Comparison of ENCODE assay signal across 16 cellular contexts in genomic region chr10:130353928-130354327, GRCh38.
DNase-seq lines count a peak whose midpoint lies in the region; ATAC-seq and TF ChIP-seq lines count a peak whose summit lies in the region.
"Had no signal": no experiment of that assay in that cellular context is flagged by ENCODE, and none has a peak within 500 bp of the region (broad histone marks: within the 10 kb centered on the region; RNA-seq: fewer than 3 reads in every experiment).

No MANE protein-coding gene starts in this region.

- DNase-seq in NCI-H1417 (lab: John Stamatoyannopoulos, UW) (peak in 2 of 3 experiments; percentile 9 to 24), NCI-H1417 treated with DMSO at 0.1 percent for 48 hours (lab: John Stamatoyannopoulos, UW) (no peak), endodermal cell (peak; percentile 12), posterior vena cava (ENCODE audit: low spot score) (peak; percentile 24), NCI-H2227 (lab: John Stamatoyannopoulos, UW; ENCODE audit: unreplicated experiment) (no peak)
- DNase-seq: 8988T; AML-193; Calu3; CD4-positive, CD25-positive, alpha-beta regulatory T cell; DMS 273 treated with DMSO at 0.1 percent for 48 hours; GDM1; GOT3; H9 had no signal

- no peak for ATAC-seq in HG02870 (IDR thresholded peaks at IDR 0.05; ENCODE audit: unreplicated experiment)

- H3K9me3 Mint-ChIP-seq in endodermal cell: no peaks in the 10 kb centered on the region

- H3K27ac ChIP-seq in BLaER1 (no peak overlapping the region), endodermal cell (ENCODE audit: low read depth, low read length) (no peak overlapping the region)
- H3K27ac ChIP-seq: BLaER1 treated with 17β-estradiol and CSF1 and Interleukin-3, amounts not matched to agents 10 nM and 100 nM had no signal

- H4K20me1 ChIP-seq in BLaER1: no peaks in the 10 kb centered on the region
- H4K20me1 ChIP-seq: BLaER1 treated with 17β-estradiol and CSF1 and Interleukin-3, amounts not matched to agents 10 nM and 100 nM had no signal

- H3K27ac Mint-ChIP-seq in endodermal cell: no peak overlapping the region
- H3K27ac Mint-ChIP-seq: CD4-positive, CD25-positive, alpha-beta regulatory T cell; H9 had no signal

- H3K4me1 ChIP-seq in BLaER1 (peaks cover 26% of the 10 kb centered on the region), endodermal cell (ENCODE audit: control insufficient read depth, insufficient read depth, low read length) (no peaks in the 10 kb centered on the region)

- no peaks in the 10 kb centered on the region for H3K36me3 Mint-ChIP-seq in endodermal cell (ENCODE audit: low read depth)
- H3K36me3 Mint-ChIP-seq: CD4-positive, CD25-positive, alpha-beta regulatory T cell had no signal

- no peak overlapping the region for H3K9ac ChIP-seq in BLaER1
- H3K9ac ChIP-seq in endodermal cell (ENCODE audit: extremely low read depth, low read length, poor library complexity, severe bottlenecking): no peak overlapping the region
- H3K9ac ChIP-seq: BLaER1 treated with 17β-estradiol and CSF1 and Interleukin-3, amounts not matched to agents 10 nM and 100 nM had no signal

- intact Hi-C loops in posterior vena cava (cut with DNase I): no loop called here

- H3K27me3 Mint-ChIP-seq in endodermal cell (ENCODE audit: insufficient read depth): peaks cover 1% of the 10 kb centered on the region
- H3K27me3 Mint-ChIP-seq: CD4-positive, CD25-positive, alpha-beta regulatory T cell had no signal

- H3K27me3 ChIP-seq in BLaER1 (no peaks in the 10 kb centered on the region), endodermal cell (ENCODE audit: control insufficient read depth, insufficient read depth, low read length, poor library complexity, severe bottlenecking) (no peaks in the 10 kb centered on the region)
- H3K27me3 ChIP-seq: BLaER1 treated with 17β-estradiol and CSF1 and Interleukin-3, amounts not matched to agents 10 nM and 100 nM had no signal

- no peaks in the 10 kb centered on the region for H3K9me3 ChIP-seq in BLaER1
- no peaks in the 10 kb centered on the region for H3K9me3 ChIP-seq in endodermal cell (ENCODE audit: control insufficient read depth, low read length)

- H3K36me3 ChIP-seq in BLaER1 (no peaks in the 10 kb centered on the region), endodermal cell (ENCODE audit: control insufficient read depth, insufficient read depth, low read length) (no peaks in the 10 kb centered on the region)
- H3K36me3 ChIP-seq: BLaER1 treated with 17β-estradiol and CSF1 and Interleukin-3, amounts not matched to agents 10 nM and 100 nM had no signal

- no peaks in the 10 kb centered on the region for H3K4me1 Mint-ChIP-seq in endodermal cell
- H3K4me1 Mint-ChIP-seq: CD4-positive, CD25-positive, alpha-beta regulatory T cell had no signal

- peak overlapping the region; percentile 82 for H3K4me2 ChIP-seq in BLaER1

- H3K4me3 ChIP-seq in BLaER1: no peak overlapping the region
- no peak overlapping the region for H3K4me3 ChIP-seq in endodermal cell (ENCODE audit: low read length)
- H3K4me3 ChIP-seq: BLaER1 treated with 17β-estradiol and CSF1 and Interleukin-3, amounts not matched to agents 10 nM and 100 nM had no signal

- 92 to 100% methylated on average over 2 to 6 of the region's 6 CpGs for WGBS in endodermal cell (ENCODE audit: insufficient coverage in 1 of 2, insufficient read length in 1 of 2), 2 experiments

- no peak overlapping the region for H3K4me3 Mint-ChIP-seq in endodermal cell
- H3K4me3 Mint-ChIP-seq: CD4-positive, CD25-positive, alpha-beta regulatory T cell; H9 had no signal

- no peak for TF ChIP-seq CTCF in endodermal cell (conservative IDR thresholded peaks at IDR 0.05)

Comparison
In these comparisons a context has a peak if more than half of its experiments do, and no peak if none do; other contexts are left out.
1. DNase-seq: peak in NCI-H1417 (2 of 3), endodermal cell (single experiment) and posterior vena cava (single experiment); none in NCI-H1417 treated with DMSO at 0.1 percent for 48 hours (single experiment) and NCI-H2227 (single experiment).